18 cellular contexts compared by ENCODE assay signal in genomic region chr13:72570019-72570418, GRCh38.
A peak's percentile ranks its signal among the peaks of the same experiment; 100 is the strongest.
DNase-seq lines count a peak whose midpoint lies in the region; ATAC-seq and TF ChIP-seq lines count a peak whose summit lies in the region.
"Had no signal": no experiment of that assay in that cellular context is flagged by ENCODE, and none has a peak within 500 bp of the region (broad histone marks: within the 10 kb centered on the region; RNA-seq: fewer than 3 reads in every experiment).

No MANE protein-coding gene starts in this region.

- H3K27ac ChIP-seq in tibial nerve: no peak overlapping the region
- H3K27ac ChIP-seq: hepatocyte had no signal

- no peak for TF ChIP-seq CTCF in nephron (IDR thresholded peaks at IDR 0.05; ENCODE audit: unreplicated experiment in 3 of 3)
- no peak for TF ChIP-seq CTCF in tibial nerve (IDR thresholded peaks at IDR 0.05)

- CTCF ChIA-PET in HEK293T (lab: Yijun Ruan, JAX): interaction anchor here (0.6 to 1.6 kb wide), 2 partner anchors 78 to 377 kb away, joined by 3 to 11 read pairs; no protein-coding TSS in a partner anchor
- CTCF ChIA-PET in activated CD8-positive, alpha-beta T cell treated with anti-CD3 and anti-CD28 coated beads, Interleukin-2, amount 10 ng/mL, durations not matched to agents 7 days and 5 days (lab: Charles Lee): no interaction called here

- peak overlapping the region in 2 of 3 experiments; percentile 53 to 77 for H3K27ac Mint-ChIP-seq in nephron
- H3K27ac Mint-ChIP-seq in activated CD8-positive, alpha-beta T cell treated with anti-CD3 and anti-CD28 coated beads, Interleukin-2, amount 10 ng/mL, durations not matched to agents 7 days and 5 days: no peak overlapping the region
- H3K27ac Mint-ChIP-seq: IgD-negative memory B cell had no signal

- H3K27me3 Mint-ChIP-seq in nephron (ENCODE audit: low read depth): no peaks in the 10 kb centered on the region
- peaks cover 1% of the 10 kb centered on the region for H3K27me3 Mint-ChIP-seq in activated CD8-positive, alpha-beta T cell treated with anti-CD3 and anti-CD28 coated beads, Interleukin-2, amount 10 ng/mL, durations not matched to agents 7 days and 5 days (ENCODE audit: low read depth)

- no peaks in the 10 kb centered on the region for H3K36me3 ChIP-seq in tibial nerve

- no peaks in the 10 kb centered on the region for H3K9me3 Mint-ChIP-seq in nephron
- H3K9me3 Mint-ChIP-seq in activated CD8-positive, alpha-beta T cell treated with anti-CD3 and anti-CD28 coated beads, Interleukin-2, amount 10 ng/mL, durations not matched to agents 7 days and 5 days (ENCODE audit: insufficient read depth): no peaks in the 10 kb centered on the region

- no peaks in the 10 kb centered on the region for H3K9me3 ChIP-seq in tibial nerve
- H3K9me3 ChIP-seq: Caco-2, SK-N-SH had no signal

- peaks cover 0 to 11% (median 0%) of the 10 kb centered on the region in 4 donors for H3K4me1 ChIP-seq in tibial nerve
- H3K4me1 ChIP-seq: Caco-2 had no signal

- peaks cover 43% of the 10 kb centered on the region for H3K4me1 Mint-ChIP-seq in nephron
- no peaks in the 10 kb centered on the region for H3K4me1 Mint-ChIP-seq in activated CD8-positive, alpha-beta T cell treated with anti-CD3 and anti-CD28 coated beads, Interleukin-2, amount 10 ng/mL, durations not matched to agents 7 days and 5 days (ENCODE audit: low read depth)
- H3K4me1 Mint-ChIP-seq: IgD-negative memory B cell had no signal

- POLR2A ChIA-PET in HEK293T (lab: Yijun Ruan, JAX): no interaction called here
- POLR2A ChIA-PET in activated CD8-positive, alpha-beta T cell treated with anti-CD3 and anti-CD28 coated beads, Interleukin-2, amount 10 ng/mL, durations not matched to agents 7 days and 5 days (lab: Charles Lee): no interaction called here

- no peak for TF ChIP-seq POLR2A in tibial nerve (IDR thresholded peaks at IDR 0.05)

- no peak overlapping the region for H3K4me3 ChIP-seq in tibial nerve
- H3K4me3 ChIP-seq: hepatocyte had no signal

- TF ChIP-seq EP300 in tibial nerve (IDR thresholded peaks at IDR 0.05): no peak

- DNase-seq in HEK293T (ENCODE audit: extremely low spot score) (no peak), tibial nerve (ENCODE audit: low spot score in 2 of 2) (no peak)
- no peak for DNase-seq in activated CD8-positive, alpha-beta T cell treated with anti-CD3 and anti-CD28 coated beads, Interleukin-2, amount 10 ng/mL, durations not matched to agents 7 days and 5 days
- DNase-seq: activated CD4-positive, alpha-beta T cell treated with anti-CD3 and anti-CD28 coated beads for 1 hour; activated CD8-positive, alpha-beta memory T cell treated with anti-CD3 and anti-CD28 coated beads, Interleukin-2, amount 50 U/mL, for 4 hours; activated gamma-delta T cell; amygdala; Caco-2; kidney; NCI-H526 treated with DMSO at 0.1 percent for 48 hours; SK-N-SH; T-helper 9 cell had no signal

- H3K27me3 ChIP-seq in tibial nerve: no peaks in the 10 kb centered on the region
- H3K27me3 ChIP-seq: hepatocyte had no signal

- H3K36me3 Mint-ChIP-seq in nephron (ENCODE audit: low read depth): no peaks in the 10 kb centered on the region
- no peaks in the 10 kb centered on the region for H3K36me3 Mint-ChIP-seq in activated CD8-positive, alpha-beta T cell treated with anti-CD3 and anti-CD28 coated beads, Interleukin-2, amount 10 ng/mL, durations not matched to agents 7 days and 5 days (ENCODE audit: low read depth)
- H3K36me3 Mint-ChIP-seq: IgD-negative memory B cell had no signal

- 61 to 64% methylated on average over 4 of the region's 4 CpGs for WGBS in tibial nerve, 2 donors

- H3K4me3 Mint-ChIP-seq in nephron: no peak overlapping the region
- no peak overlapping the region for H3K4me3 Mint-ChIP-seq in activated CD8-positive, alpha-beta T cell treated with anti-CD3 and anti-CD28 coated beads, Interleukin-2, amount 10 ng/mL, durations not matched to agents 7 days and 5 days
- H3K4me3 Mint-ChIP-seq: IgD-negative memory B cell had no signal

- ATAC-seq in GM19395 (IDR thresholded peaks at IDR 0.05; ENCODE audit: unreplicated experiment) (peak; percentile 80), HG02623 (IDR thresholded peaks at IDR 0.05; ENCODE audit: unreplicated experiment) (peak; percentile 50), HG03469 (IDR thresholded peaks at IDR 0.05; ENCODE audit: unreplicated experiment) (peak; percentile 51)
- no peak for ATAC-seq in activated CD8-positive, alpha-beta T cell treated with anti-CD3 and anti-CD28 coated beads, Interleukin-2, amount 10 ng/mL, durations not matched to agents 7 days and 5 days

TF ChIP-seq in HEK293T, 16 proteins besides CTCF, POLR2A, EP300 and RAD21:
- TF ChIP-seq FOXM1 (IDR thresholded peaks at IDR 0.05; ENCODE audit: borderline replicate concordance) (no peak), ELF4 (IDR thresholded peaks at IDR 0.05) (no peak), FOXK2 (IDR thresholded peaks at IDR 0.05) (no peak), SUZ12 (IDR thresholded peaks at IDR 0.05) (no peak), NFRKB (IDR thresholded peaks at IDR 0.05) (no peak), PKNOX1 (IDR thresholded peaks at IDR 0.05) (no peak), FOXA1 (IDR thresholded peaks at IDR 0.05) (no peak), HDGF (IDR thresholded peaks at IDR 0.05; ENCODE audit: borderline replicate concordance) (no peak), BHLHE40 (IDR thresholded peaks at IDR 0.05; ENCODE audit: borderline replicate concordance) (no peak), CTBP1 (IDR thresholded peaks at IDR 0.05; ENCODE audit: borderline replicate concordance) (no peak), ZNF384 (IDR thresholded peaks at IDR 0.05) (no peak)
